Comparison of ENCODE assay signal across 8 cellular contexts in the genomic region with DNA sequence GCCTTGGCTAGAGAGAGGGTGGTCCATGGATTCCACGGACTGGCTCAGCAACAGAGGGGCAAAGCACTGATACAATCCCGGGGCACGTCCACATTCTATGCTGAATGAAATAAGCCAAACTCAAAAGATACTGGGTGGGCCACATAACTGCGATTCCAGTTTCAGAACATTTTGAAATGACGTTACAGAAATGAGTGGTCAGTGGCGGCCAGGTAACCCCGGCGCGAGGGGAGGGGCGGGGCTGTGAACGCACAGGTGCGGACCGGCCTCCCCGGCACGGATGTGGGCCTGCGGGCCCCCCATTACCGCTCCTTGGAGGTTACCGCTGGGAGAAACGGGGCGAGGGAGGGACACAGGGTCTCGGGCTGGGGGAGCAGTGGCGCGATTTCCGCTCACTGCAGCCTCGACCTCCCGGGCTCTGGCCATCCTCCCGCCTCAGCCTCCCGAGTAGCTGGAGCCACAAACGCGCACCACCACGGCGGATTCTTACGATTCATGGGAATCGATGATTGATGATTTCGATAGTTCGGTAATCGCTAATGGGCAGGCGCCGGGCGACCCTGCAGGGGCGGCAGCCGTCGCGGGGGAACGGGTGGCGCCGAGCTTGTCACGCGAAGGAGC. TPM values are rescaled to one million over a fixed set of nuclear protein-coding genes. Genes with fewer than 3 reads are reported as not detected.
DNase-seq lines count a peak whose midpoint lies in the region; ATAC-seq, FAIRE-seq and TF ChIP-seq lines count a peak whose summit lies in the region.

No MANE protein-coding gene starts in this region.

- H3K27me3 ChIP-seq in PC-3 (ENCODE audit: low read length): no peaks in the 10 kb centered on the region
- H3K27me3 ChIP-seq in pancreas: no peaks in the 10 kb centered on the region

- POLR2A ChIA-PET in PC-3 (lab: Charles Lee; ENCODE audit: unreplicated experiment): no interaction called here

- H3K36me3 ChIP-seq in PC-3 (ENCODE audit: low read depth, low read length) (no peaks in the 10 kb centered on the region), pancreas (no peaks in the 10 kb centered on the region)

- FAIRE-seq in pancreas (lab: Jason Lieb, UNC): no peak

- peaks cover 18% of the 10 kb centered on the region for H3K79me2 ChIP-seq in PC-3 (ENCODE audit: low read length)

- H2AFZ ChIP-seq in PC-3 (ENCODE audit: low read length): peak overlapping the region; percentile 86

- peak overlapping the region; percentile 96 for H3K4me3 Mint-ChIP-seq in endothelial cell (ENCODE audit: unreplicated experiment)

- 1 to 2% methylated on average over 44 to 49 of the region's 49 CpGs for WGBS in pancreas, 2 donors

- H3K27ac Mint-ChIP-seq in endothelial cell (ENCODE audit: unreplicated experiment): peak overlapping the region; percentile 64

- no peaks in the 10 kb centered on the region for H3K9me3 Mint-ChIP-seq in endothelial cell (ENCODE audit: unreplicated experiment)

- TSS peak; percentile 74 for BruUV-seq in PC-3 (replicated peaks; lab: Mats Ljungman, UMichigan)

- peak overlapping the region; percentile 70 for H3K27ac ChIP-seq in PC-3 (ENCODE audit: low read length)
- H3K27ac ChIP-seq in pancreas: peak overlapping the region; percentile 56 to 77 (median 64)

- H3K4me2 ChIP-seq in PC-3 (ENCODE audit: low read length): peak overlapping the region; percentile 98

- peak overlapping the region; percentile 95 for H3K9ac ChIP-seq in PC-3 (ENCODE audit: low read length)

- H3K36me3 Mint-ChIP-seq in endothelial cell (ENCODE audit: low read depth, unreplicated experiment): peaks cover 5% of the 10 kb centered on the region

- CTCF ChIA-PET in PC-3 (lab: Charles Lee): no interaction called here

- TF ChIP-seq CTCF in PC-3 (conservative IDR thresholded peaks at IDR 0.05; ENCODE audit: low read depth, low read length) (no peak), endothelial cell (IDR thresholded peaks at IDR 0.05; ENCODE audit: unreplicated experiment) (no peak), pancreas (IDR thresholded peaks at IDR 0.05) (no peak)

- ATAC-seq in PC-3: no peak
- ATAC-seq in pancreas: peak in 2 of 4 donors; percentile 0 to 10
- ATAC-seq in GM21619 (IDR thresholded peaks at IDR 0.05; ENCODE audit: unreplicated experiment): no peak

- no peaks in the 10 kb centered on the region for H3K9me3 ChIP-seq in PC-3 (ENCODE audit: low read length)
- no peaks in the 10 kb centered on the region for H3K9me3 ChIP-seq in pancreas

- H3F3A ChIP-seq in PC-3 (ENCODE audit: low read length, unreplicated experiment): no peaks in the 10 kb centered on the region

- H4K20me1 ChIP-seq in PC-3 (ENCODE audit: low read length): 0 out of 2 replicates have a peak, but pooled peaks cover 3% of the 10 kb centered on the region

- peaks cover 17% of the 10 kb centered on the region for H3K4me1 Mint-ChIP-seq in endothelial cell (ENCODE audit: unreplicated experiment)

- H3K9me2 ChIP-seq in PC-3 (replicated peaks; ENCODE audit: low read length): no peaks in the 10 kb centered on the region

- intact Hi-C loops in PC-3 (cut with micrococcal nuclease) (no loop called here), pancreas (cut with DNase I) (no loop called here)

- peak; percentile 30 for DNase-seq in activated CD4-positive, alpha-beta T cell treated with anti-CD3 and anti-CD28 coated beads for 48 hours
- no peak for DNase-seq in activated CD4-positive, alpha-beta T cell treated with anti-CD3 and anti-CD28 coated beads, Interleukin-2, amount 50 U/mL, for 4 hours
- DNase-seq in PC-3 (no peak), endothelial cell (ENCODE audit: low spot score) (no peak), pancreas (peak in 3 of 6 donors; percentile 49 to 72 (median 67)), iPS-NIHi7 (ENCODE audit: extremely low spot score) (no peak), HK-2 (ENCODE audit: unreplicated experiment) (no peak)

- H3K4me1 ChIP-seq in PC-3 (ENCODE audit: insufficient read depth, low read length) (no peaks in the 10 kb centered on the region; the same call in 1 of the 2 replicates), pancreas (peaks cover 0 to 17% (median 5%) of the 10 kb centered on the region in 3 donors)

- peaks cover 7% of the 10 kb centered on the region for H3K27me3 Mint-ChIP-seq in endothelial cell (ENCODE audit: unreplicated experiment)

- peak overlapping the region; percentile 88 for H3K4me3 ChIP-seq in PC-3 (ENCODE audit: low read length)
- H3K4me3 ChIP-seq in pancreas: peak overlapping the region; percentile 70 to 80 (median 74)

RNA-seq across cellular contexts. Expression of gene MVD, which starts 0.6 kb away (rescaled TPM):
- 38.3 and 48.9 TPM in 2 replicates for total RNA-seq in PC-3 (2014; rRNA removed)
- 123 TPM for total RNA-seq in endothelial cell (ENCODE audit: unreplicated experiment)
- 10 to 100 TPM; 12.7 to 20.7 (median 15.3) TPM for total RNA-seq in pancreas
- 10 to 100 TPM; 41.8 to 46.6 TPM for polyA plus RNA-seq in pancreas

RNA-seq across cellular contexts. Expression of gene CYBA, which starts 11.5 kb away (rescaled TPM):
- total RNA-seq in PC-3 (2014; rRNA removed) (not detected in 2 replicates), endothelial cell (ENCODE audit: unreplicated experiment) (140 TPM), pancreas (100 to 1,000 TPM in 2 of 6 donors, 10 to 100 TPM in 4; 38.0 to 135 (median 58.8) TPM)
- polyA plus RNA-seq in pancreas: 10 to 100 TPM; 63.3 to 85.9 TPM

RNA-seq across cellular contexts. Expression of gene IL17C, which starts 24.0 kb away (rescaled TPM):
- not detected in 2 replicates for total RNA-seq in PC-3 (2014; rRNA removed)
- total RNA-seq in endothelial cell (ENCODE audit: unreplicated experiment): 0.26 TPM
- not detected for total RNA-seq in pancreas
- polyA plus RNA-seq in pancreas: under 1 TPM in 1 of 2 donors, not detected in 1; 0.14 TPM

RNA-seq across cellular contexts. Expression of gene SNAI3, which starts 24.0 kb away (rescaled TPM):
- 0.22 and 0.46 TPM in 2 replicates for total RNA-seq in PC-3 (2014; rRNA removed)
- 2.6 TPM for total RNA-seq in endothelial cell (ENCODE audit: unreplicated experiment)
- 1 to 10 TPM in 1 of 6 donors, under 1 TPM in 5; 0.19 to 1.9 (median 0.69) TPM for total RNA-seq in pancreas
- polyA plus RNA-seq in pancreas: 1 to 10 TPM in 1 of 2 donors, under 1 TPM in 1; 0.72 to 1.2 TPM

RNA-seq across cellular contexts. Expression of gene RNF166, which starts 43.9 kb away (rescaled TPM):
- total RNA-seq in PC-3 (2014; rRNA removed) (25.2 and 28.8 TPM in 2 replicates), endothelial cell (ENCODE audit: unreplicated experiment) (74.2 TPM), pancreas (10 to 100 TPM in 4 of 6 donors, 1 to 10 TPM in 2; 9.7 to 18.0 (median 10.9) TPM)
- polyA plus RNA-seq in pancreas: 10 to 100 TPM; 23.4 to 40.9 TPM

Comparison
In these comparisons a context has a peak if more than half of its experiments do, and no peak if none do; other contexts are left out.
1. RNA of gene CYBA, which starts 11.5 kb away (total RNA-seq): 140 TPM in endothelial cell (single experiment) and 38.0 to 135 TPM in pancreas; not detected in PC-3; every median in the first group is over 10 times any median in the second.